1 cellular context compared by ENCODE assay signal in genomic region chr1:74964508-74964907, GRCh38.
TF ChIP-seq lines count a peak whose summit lies in the region.

No MANE protein-coding gene starts in this region.

TF ChIP-seq in HEK293, 187 proteins besides CTCF, POLR2A, EP300 and RAD21 (continued from another document):
- TF ChIP-seq ZNF518A (tag by site-specific recombination; conservative IDR thresholded peaks at IDR 0.05; ENCODE audit: low read depth): no peak
